10 cellular contexts compared by ENCODE assay signal in the genomic region with DNA sequence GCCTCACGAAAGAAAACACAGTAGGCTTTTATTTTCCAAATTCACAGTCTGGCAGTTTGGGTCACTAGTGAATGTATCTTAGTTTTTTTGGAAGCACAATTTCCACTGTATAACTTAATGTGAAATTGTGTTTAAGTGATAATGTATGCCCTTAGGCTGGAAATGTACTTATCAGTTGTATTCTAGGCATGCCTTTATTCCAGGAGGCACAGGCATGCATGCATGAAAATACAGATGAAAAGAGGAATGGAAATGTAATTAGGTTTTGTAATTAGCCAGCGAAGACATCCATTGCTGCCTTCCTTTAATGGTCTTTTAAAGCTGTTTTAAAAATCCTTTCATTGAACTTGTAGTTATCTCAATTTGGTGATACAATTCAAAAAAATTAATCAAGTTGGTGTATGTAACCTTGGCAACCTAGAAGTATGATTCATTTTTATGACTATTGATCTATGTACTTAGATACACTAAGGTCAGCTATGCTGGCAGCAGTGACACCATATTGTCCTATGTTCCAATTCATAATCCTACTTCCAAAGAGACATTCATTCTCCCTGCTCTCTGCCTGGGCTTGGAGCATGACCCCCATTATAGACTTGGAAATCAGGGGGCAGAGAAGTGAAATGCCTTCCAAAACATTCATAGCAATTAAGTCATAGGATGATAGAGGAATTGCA.
"Had no signal": no experiment of that assay in that cellular context is flagged by ENCODE, and none has a peak within 500 bp of the region (broad histone marks: within the 10 kb centered on the region; RNA-seq: fewer than 3 reads in every experiment).

No MANE protein-coding gene starts in this region.

- H3K27ac ChIP-seq: HL-60, KMS-11 had no signal

- H3K4me3 ChIP-seq: HAP-1 had no signal

- DNase-seq: GOT3, H7, HFFc6, Karpas-422, KBM-7 had no signal

- H3K4me2 ChIP-seq: KMS-11 had no signal

- H3K36me3 ChIP-seq: HAP-1 had no signal

- FAIRE-seq: HepG2 had no signal

- H3K9ac ChIP-seq: KMS-11 had no signal

- H3K9me3 ChIP-seq: HAP-1 had no signal

- ATAC-seq: HCT116, HepG2 had no signal
